ENCODE assay signal across 8 cellular contexts in genomic region chr2:226794751-226795171, GRCh38. TPM values are rescaled to one million over a fixed set of nuclear protein-coding genes. Genes with fewer than 3 reads are reported as not detected.
DNase-seq lines count a peak whose midpoint lies in the region; ATAC-seq and TF ChIP-seq lines count a peak whose summit lies in the region.

No MANE protein-coding gene starts in this region.

- intact Hi-C loops in Caco-2 (cut with micrococcal nuclease; ENCODE audit: unreplicated experiment) = loop anchor here (2.0 to 10.0 kb wide), 3 partner anchors 22 to 170 kb away; no protein-coding TSS in a partner anchor
- intact Hi-C loops in posterior cingulate gyrus (cut with DNase I) = no loop called here

- BruUV-seq in Caco-2 (replicated peaks; lab: Mats Ljungman, UMichigan) = no TSS peak

- H3K36me3 ChIP-seq in Caco-2 (ENCODE audit: control insufficient read depth, insufficient read depth, low read length) = peaks cover 9% of the 10 kb centered on the region

- H3K4me3 Mint-ChIP-seq in Caco-2 (ENCODE audit: unreplicated experiment) (peak overlapping the region; percentile 68), osteocyte (ENCODE audit: unreplicated experiment) (peak overlapping the region; percentile 72)

- peak overlapping the region; percentile 11 for H3K4me3 ChIP-seq in Caco-2 (ENCODE audit: low read depth, low read length)
- H3K4me3 ChIP-seq in epithelial cell of proximal tubule (ENCODE audit: low read depth, low read length) = peak overlapping the region; percentile 69

- no peak overlapping the region for H3K27ac Mint-ChIP-seq in Caco-2 (ENCODE audit: unreplicated experiment)
- peak overlapping the region; percentile 88 for H3K27ac Mint-ChIP-seq in osteocyte (ENCODE audit: unreplicated experiment)

- no peaks in the 10 kb centered on the region for H3K9me3 ChIP-seq in Caco-2

- H3K4me1 Mint-ChIP-seq in Caco-2 (ENCODE audit: low read depth, unreplicated experiment) = peaks cover 13% of the 10 kb centered on the region
- H3K4me1 Mint-ChIP-seq in osteocyte (ENCODE audit: unreplicated experiment) = peaks cover 75% of the 10 kb centered on the region

- no peaks in the 10 kb centered on the region for H3K9me3 Mint-ChIP-seq in Caco-2 (ENCODE audit: unreplicated experiment)
- H3K9me3 Mint-ChIP-seq in osteocyte (ENCODE audit: unreplicated experiment) = no peaks in the 10 kb centered on the region

- H3K27me3 Mint-ChIP-seq in Caco-2 (ENCODE audit: insufficient read depth, unreplicated experiment) (no peaks in the 10 kb centered on the region), osteocyte (ENCODE audit: unreplicated experiment) (no peaks in the 10 kb centered on the region)

- POLR2A ChIA-PET in Caco-2 (lab: Charles Lee) = no interaction called here

- CTCF ChIA-PET in Caco-2 (lab: Charles Lee) = no interaction called here

- ATAC-seq in omental fat pad (ENCODE audit: low FRiP score) = no peak
- no peak for ATAC-seq in GM18907 (IDR thresholded peaks at IDR 0.05; ENCODE audit: unreplicated experiment)

- H3K4me1 ChIP-seq in Caco-2 = peaks cover 28% of the 10 kb centered on the region

- peaks cover 76% of the 10 kb centered on the region for H3K36me3 Mint-ChIP-seq in Caco-2 (ENCODE audit: insufficient read depth, unreplicated experiment)
- peaks cover 10% of the 10 kb centered on the region for H3K36me3 Mint-ChIP-seq in osteocyte (ENCODE audit: unreplicated experiment)

- H3K27me3 ChIP-seq in Caco-2 (replicated peaks; ENCODE audit: control insufficient read depth, insufficient read depth, low read length) = no peaks in the 10 kb centered on the region

- no peak for DNase-seq in Caco-2
- peak; percentile 43 to 59 for DNase-seq in NCI-H524 (lab: John Stamatoyannopoulos, UW)
- no peak for DNase-seq in epithelial cell of proximal tubule (ENCODE audit: low read depth)
- DNase-seq in osteocyte (ENCODE audit: extremely low spot score, unreplicated experiment) = no peak
- DNase-seq in posterior cingulate gyrus = no peak
- DNase-seq in NCI-H1092 treated with DMSO at 0.1 percent for 48 hours (lab: John Stamatoyannopoulos, UW) = no peak
- no peak for DNase-seq in omental fat pad (ENCODE audit: low spot score)

- TF ChIP-seq CTCF in Caco-2 (IDR thresholded peaks at IDR 0.05; ENCODE audit: insufficient read depth in 1 of 2, low read depth in 1 of 2, low read length in 1 of 2, severe bottlenecking in 1 of 2, unreplicated experiment in 1 of 2) (no peak), epithelial cell of proximal tubule (conservative IDR thresholded peaks at IDR 0.05; ENCODE audit: low read depth, low read length) (peak; percentile 12), osteocyte (IDR thresholded peaks at IDR 0.05) (no peak), omental fat pad (IDR thresholded peaks at IDR 0.05) (no peak)

RNA-seq across cellular contexts. Expression of gene IRS1, which starts 4.9 kb away (rescaled TPM):
- total RNA-seq in Caco-2 (2022) (27.9 and 32.4 TPM in 2 replicates), epithelial cell of proximal tubule (13.0 and 25.8 TPM in 2 replicates), osteocyte (19.8 and 20.0 TPM in 2 replicates), omental fat pad (10 to 100 TPM; 14.3 to 16.2 (median 15.5) TPM)

RNA-seq across cellular contexts. Expression of gene RHBDD1, which starts 41.1 kb away (rescaled TPM):
- total RNA-seq in Caco-2 (2022) (14.3 and 16.5 TPM in 2 replicates), epithelial cell of proximal tubule (11.8 and 14.1 TPM in 2 replicates), osteocyte (27.7 and 32.7 TPM in 2 replicates), omental fat pad (10 to 100 TPM; 12.1 to 21.6 (median 19.3) TPM)

Comparison
In these comparisons a context has a peak if more than half of its experiments do, and no peak if none do; other contexts are left out.
1. DNase-seq: peak in NCI-H524 (2 of 2); none in Caco-2 (0 of 2), epithelial cell of proximal tubule (single experiment), osteocyte (single experiment), posterior cingulate gyrus (0 of 10), NCI-H1092 treated with DMSO at 0.1 percent for 48 hours (single experiment) and omental fat pad (single experiment).